ENCODE assay signal across 22 cellular contexts in the genomic region with DNA sequence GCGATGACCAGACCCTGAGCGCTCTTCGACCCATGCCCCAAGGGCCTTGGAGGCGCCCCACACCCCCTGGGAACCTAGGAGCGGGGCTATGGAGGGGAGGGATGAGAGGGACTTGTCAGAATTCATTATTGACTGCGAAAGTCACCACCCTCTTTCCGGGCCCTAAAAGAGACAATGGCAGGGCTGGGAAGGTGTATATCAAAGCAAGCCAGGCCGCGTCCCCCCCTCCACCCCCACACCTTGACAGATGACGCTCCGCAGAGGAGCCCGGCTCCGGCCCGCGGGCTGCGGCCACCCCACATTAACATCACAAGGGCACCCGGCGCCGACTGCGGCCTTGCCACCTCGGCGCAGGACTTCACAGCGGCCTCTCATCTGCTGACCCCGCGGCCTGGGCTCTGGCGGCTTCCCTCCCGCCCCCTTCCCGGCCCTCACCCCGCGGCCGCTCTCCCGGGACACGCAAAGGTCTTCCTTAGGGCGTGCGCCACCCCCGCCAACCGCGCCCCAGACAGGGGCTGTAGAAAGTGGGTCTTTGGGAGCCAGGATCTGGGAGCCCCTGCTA. TPM values are rescaled to one million over a fixed set of nuclear protein-coding genes. Genes with fewer than 3 reads are reported as not detected.
DNase-seq lines count a peak whose midpoint lies in the region; ATAC-seq, FAIRE-seq and TF ChIP-seq lines count a peak whose summit lies in the region.
"Had no signal": no experiment of that assay in that cellular context is flagged by ENCODE, and none has a peak within 500 bp of the region (broad histone marks: within the 10 kb centered on the region; RNA-seq: fewer than 3 reads in every experiment).

No MANE protein-coding gene starts in this region.

- TF ChIP-seq POLR2A in H1 (IDR thresholded peaks at IDR 0.05; ENCODE audit: control extremely low read depth in 1 of 2, low read depth in 2 of 2, low read length in 2 of 2) (no peak), transverse colon (IDR thresholded peaks at IDR 0.05) (no peak)

- peaks cover 28 to 45% of the 10 kb centered on the region in 2 experiments for H4K20me1 ChIP-seq in H1 (replicated peaks in 1 of 2; ENCODE audit: control insufficient read depth in 1 of 2, insufficient read depth in 2 of 2, low read length in 2 of 2)

- no peak overlapping the region for H2BK20ac ChIP-seq in H1 (ENCODE audit: low read length)

- no peak overlapping the region for H3K27ac ChIP-seq in H1 (ENCODE audit: low read depth, low read length)
- peak overlapping the region; percentile 75 to 97 (median 92) for H3K27ac ChIP-seq in transverse colon
- H3K27ac ChIP-seq: 22Rv1, thoracic aorta had no signal

- H3K4me1 ChIP-seq in H1 (replicated peaks in 1 of 4; ENCODE audit: control insufficient read depth in 3 of 4, insufficient read depth in 4 of 4, low read length in 3 of 4): peaks cover 11 to 60% (median 40%) of the 10 kb centered on the region in 4 experiments
- peaks cover 0 to 50% (median 31%) of the 10 kb centered on the region in 4 donors for H3K4me1 ChIP-seq in transverse colon

- H3K27ac Mint-ChIP-seq in naive B cell: peak overlapping the region in 1 of 6 donors; percentile 86
- H3K27ac Mint-ChIP-seq: T-helper 17 cell had no signal

- no peak overlapping the region for H3K9ac ChIP-seq in H1 (replicated peaks in 1 of 4; ENCODE audit: extremely low read depth in 1 of 4, low read depth in 3 of 4, low read length in 3 of 4)

- CTCF ChIA-PET in H1 (lab: Charles Lee; ENCODE audit: partially characterized antibody): interaction anchor here (1.5 to 19.7 kb wide), 5 partner anchors 12 to 145 kb away, joined by 3 to 283 read pairs (median 49); a partner anchor contains a TSS

- H3K4me2 ChIP-seq in H1 (ENCODE audit: insufficient read depth in 1 of 2, low read depth in 2 of 2, low read length in 2 of 2): peak overlapping the region; percentile 10 to 53; a peak in 3 of 4 replicates

- DNase-seq in DMS53 (lab: John Stamatoyannopoulos, UW) (peak; percentile 45), DMS53 treated with DMSO at 0.1 percent for 48 hours (lab: John Stamatoyannopoulos, UW; ENCODE audit: unreplicated experiment) (no peak), H1 (ENCODE audit: low read depth in 1 of 2, low spot score in 2 of 2) (peak in 1 of 2 experiments; percentile 80), naive B cell (no peak), transverse colon (no peak), C1 segment of cervical spinal cord (lab: John Stamatoyannopoulos, UW) (no peak), DMS 273 (lab: John Stamatoyannopoulos, UW; ENCODE audit: unreplicated experiment) (no peak)
- DNase-seq: activated effector memory CD4-positive, alpha-beta T cell treated with anti-CD3 and anti-CD28 coated beads, Interleukin-2, amount 50 U/mL, for 16 hours; amniotic stem cell; cerebellar nuclear complex; foreskin fibroblast; Kasumi-1; NCI-H1417; NCI-H2171 treated with DMSO at 0.1 percent for 48 hours; NK-92 treated with Interleukin-12 subunit alpha and Interleukin-12 subunit beta, amount 100 ng/mL, for 24 hours; stimulated activated CD4-positive, alpha-beta T cell treated with anti-CD3 and anti-CD28 coated beads, Interleukin-4, amount 100 ng/mL, for 1 hour; T-helper 17 cell had no signal

- peaks cover 0 to 3% (median 0%) of the 10 kb centered on the region in 7 donors for H3K9me3 Mint-ChIP-seq in naive B cell
- H3K9me3 Mint-ChIP-seq: neural crest cell had no signal

- H3K36me3 ChIP-seq in H1 (ENCODE audit: control insufficient read depth in 2 of 4, insufficient read depth in 4 of 4, low read length in 3 of 4): peaks cover 0 to 12% (median 0%) of the 10 kb centered on the region in 4 experiments; a peak in 1 of 8 replicates
- H3K36me3 ChIP-seq in transverse colon: no peaks in the 10 kb centered on the region
- H3K36me3 ChIP-seq: thoracic aorta had no signal

- H4K5ac ChIP-seq in H1 (ENCODE audit: insufficient read length, low read depth, low read length): no peak overlapping the region

- WGBS in H1 (ENCODE audit: extremely low coverage in 1 of 2, insufficient coverage in 1 of 2, insufficient read length in 1 of 2, insufficient replicate concordance in 2 of 2, low coverage in 1 of 2, low lambda C conversion rate in 2 of 2, missing lambda C conversion rate in 1 of 2), 2 experiments: 1% methylated on average over 12 of the region's 38 CpGs; no CpG with 5 or more reads in 1 of the 2 experiments
- WGBS in transverse colon (ENCODE audit: low coverage in 1 of 2), 2 donors: 9% methylated on average over 29 of the region's 38 CpGs; no CpG with 5 or more reads in 1 of the 2 donors

- intact Hi-C loops in transverse colon (cut with DNase I; ENCODE audit: low total_unique reads): no loop called here

- peaks cover 5% of the 10 kb centered on the region; the same call in 1 of the 2 replicates for H3K23me2 ChIP-seq in H1 (ENCODE audit: low read depth, low read length)

- H3K79me1 ChIP-seq in H1 (ENCODE audit: low read depth, low read length): no peaks in the 10 kb centered on the region

- H2AK5ac ChIP-seq in H1 (ENCODE audit: low read depth, low read length): no peak overlapping the region

- H2BK12ac ChIP-seq in H1 (ENCODE audit: low read depth, low read length): no peak overlapping the region

- no peak overlapping the region for H3K23ac ChIP-seq in H1 (ENCODE audit: insufficient read length)

- FAIRE-seq in H1 (lab: Jason Lieb, UNC): no peak

- H3K4me3 ChIP-seq in H1 (ENCODE audit: extremely low read depth in 1 of 4, insufficient read depth in 2 of 4, low read depth in 3 of 4, low read length in 4 of 4) (peak overlapping the region in 1 of 4 experiments; percentile 29; a peak in 2 of 8 replicates), transverse colon (peak overlapping the region; percentile 30 to 75 (median 72))
- H3K4me3 ChIP-seq: thoracic aorta had no signal

- H3K27me3 Mint-ChIP-seq in naive B cell: peaks cover 59 to 97% (median 90%) of the 10 kb centered on the region in 3 donors

- in situ Hi-C loops in transverse colon (cut with MboI; ENCODE audit: low pct_ligation_motif_present in 1 of 4, low pct_unique_long_range_greater_than_20kb in 1 of 4, low sequenced_read_pairs in 3 of 4): no loop called here

- ATAC-seq in naive B cell (ENCODE audit: low read depth in 2 of 2) (no peak), GM18867 (IDR thresholded peaks at IDR 0.05; ENCODE audit: unreplicated experiment) (no peak)
- ATAC-seq: T-helper 17 cell had no signal

- no peak overlapping the region for H2BK15ac ChIP-seq in H1 (ENCODE audit: low read length)

- TF ChIP-seq RAD21 in H1 (IDR thresholded peaks at IDR 0.05 in 1 of 2, conservative IDR thresholded peaks at IDR 0.05 in 1 of 2; ENCODE audit: low read depth in 2 of 2, low read length in 2 of 2): no peak

- H3K18ac ChIP-seq in H1 (ENCODE audit: extremely low read depth, low read length): no peak overlapping the region; the same call in 1 of the 2 replicates

- no peak overlapping the region for H4K8ac ChIP-seq in H1 (ENCODE audit: extremely low read depth, insufficient read depth, low read length)

- no peaks in the 10 kb centered on the region for H3K79me2 ChIP-seq in H1 (ENCODE audit: control insufficient read depth in 1 of 2, insufficient read depth in 2 of 2, low read length in 2 of 2)

- TF ChIP-seq EP300 in H1 (IDR thresholded peaks at IDR 0.05; ENCODE audit: borderline replicate concordance in 1 of 2, low read depth in 2 of 2, low read length in 2 of 2) (no peak), transverse colon (IDR thresholded peaks at IDR 0.05; ENCODE audit: low read depth) (no peak)

- H3K4me3 Mint-ChIP-seq in naive B cell: peak overlapping the region; percentile 15 to 87 (median 76)

- H3K36me3 Mint-ChIP-seq in naive B cell: no peaks in the 10 kb centered on the region

- H3K4ac ChIP-seq in H1 (replicated peaks; ENCODE audit: insufficient read length, low read depth, low read length): no peak overlapping the region

- H2AFZ ChIP-seq in H1 (ENCODE audit: low read length): no peak overlapping the region

- TF ChIP-seq CTCF in H1 (IDR thresholded peaks at IDR 0.05; ENCODE audit: control extremely low read depth in 1 of 3, insufficient read depth in 1 of 3, low read depth in 1 of 3, low read length in 3 of 3) (no peak), transverse colon (IDR thresholded peaks at IDR 0.05) (no peak)

- no peak overlapping the region for H2BK120ac ChIP-seq in H1 (replicated peaks; ENCODE audit: low read depth, low read length)

- H2BK5ac ChIP-seq in H1 (ENCODE audit: low read depth, low read length): no peak overlapping the region; the same call in 1 of the 2 replicates

- H3K9me3 ChIP-seq in H1 (ENCODE audit: insufficient read depth in 2 of 2, low read depth in 1 of 2, low read length in 1 of 2) (no peaks in the 10 kb centered on the region), transverse colon (no peaks in the 10 kb centered on the region)
- H3K9me3 ChIP-seq: thoracic aorta had no signal

- peaks cover 38 to 56% (median 40%) of the 10 kb centered on the region in 3 donors for H3K4me1 Mint-ChIP-seq in naive B cell

- H3K56ac ChIP-seq in H1 (replicated peaks; ENCODE audit: insufficient read length, low read depth, low read length): no peak overlapping the region

- H3K27me3 ChIP-seq in H1 (replicated peaks in 1 of 4; ENCODE audit: control insufficient read depth in 3 of 4, extremely low read depth in 1 of 4, insufficient read depth in 3 of 4, low read length in 3 of 4) (peaks cover 93 to 100% (median 97%) of the 10 kb centered on the region in 4 experiments), transverse colon (peaks cover 95% of the 10 kb centered on the region)

- no peak overlapping the region for H3K14ac ChIP-seq in H1 (ENCODE audit: insufficient read length)

- POLR2A ChIA-PET in H1 (lab: Charles Lee; ENCODE audit: partially characterized antibody): interaction anchor here (5.6 kb wide), 1 partner anchor 12 kb away, joined by 31 read pairs; no protein-coding TSS in a partner anchor

- H4K91ac ChIP-seq in H1 (replicated peaks; ENCODE audit: insufficient read length, low read length): no peak overlapping the region

RNA-seq across cellular contexts. Expression of a gene that starts 2.4 kb away (rescaled TPM):
- 0.09 TPM in 1 of 2 replicates, not detected in the other for total RNA-seq in H1 (2021; fragmentation: NEBNext Ultra II Directional; extraction: Animal tissue kit (Norgen Biotek cat#: 25700))
- polyA plus RNA-seq in H1 (2011; rRNA removed) (not detected in 2 replicates), naive B cell (ENCODE audit: low read depth in 6 of 6) (not detected)
- polyA plus RNA-seq in H1 (2011; cell fraction: cytosol; rRNA removed): not detected
- 0.03 TPM for polyA plus RNA-seq in H1 (2011; cell fraction: nucleus; rRNA removed)
- polyA plus RNA-seq in H1 (2012, experiment 1 of 2): 0.04 to 0.08 TPM (median 0.05 TPM) in 3 of 4 replicates, not detected in the other
- 0.13 TPM for polyA plus RNA-seq in H1 (2012, experiment 2 of 2)
- polyA plus RNA-seq in H1 (2013, experiment 1 of 2): 0.06 TPM
- 0.17 TPM for polyA plus RNA-seq in H1 (2013, experiment 2 of 2)
- polyA minus RNA-seq in H1 (2011; rRNA and poly(A)+ RNA removed): 0.06 TPM in 1 of 2 replicates, not detected in the other
- polyA minus RNA-seq in H1 (2011; cell fraction: cytosol; rRNA and poly(A)+ RNA removed): not detected
- polyA minus RNA-seq in H1 (2011; cell fraction: nucleus; rRNA and poly(A)+ RNA removed): not detected
- 100 to 1,000 TPM; 119 to 199 (median 136) TPM for total RNA-seq in transverse colon
- total RNA-seq: liver, T-helper 17 cell, thoracic aorta had no signal
- polyA plus RNA-seq: liver had no signal

RNA-seq across cellular contexts. Expression of a gene that starts 21.8 kb away (rescaled TPM):
- not detected in 2 replicates for total RNA-seq in H1 (2021; fragmentation: NEBNext Ultra II Directional; extraction: Animal tissue kit (Norgen Biotek cat#: 25700))
- polyA plus RNA-seq in H1 (2011; rRNA removed): not detected in 2 replicates
- not detected for polyA plus RNA-seq in H1 (2011; cell fraction: cytosol; rRNA removed)
- not detected for polyA plus RNA-seq in H1 (2011; cell fraction: nucleus; rRNA removed)
- not detected in 4 replicates for polyA plus RNA-seq in H1 (2012, experiment 1 of 2)
- not detected for polyA plus RNA-seq in H1 (2012, experiment 2 of 2)
- polyA plus RNA-seq in H1 (2013, experiment 1 of 2): not detected
- polyA plus RNA-seq in H1 (2013, experiment 2 of 2): not detected
- polyA minus RNA-seq in H1 (2011; rRNA and poly(A)+ RNA removed): not detected in 2 replicates
- polyA minus RNA-seq in H1 (2011; cell fraction: cytosol; rRNA and poly(A)+ RNA removed): not detected
- not detected for polyA minus RNA-seq in H1 (2011; cell fraction: nucleus; rRNA and poly(A)+ RNA removed)
- polyA plus RNA-seq in naive B cell (ENCODE audit: low read depth in 6 of 6): not detected
- total RNA-seq in transverse colon: 100 to 1,000 TPM; 124 to 265 (median 168) TPM
- total RNA-seq: liver, T-helper 17 cell, thoracic aorta had no signal
- polyA plus RNA-seq: liver had no signal

RNA-seq across cellular contexts. Expression of a gene that starts 46.9 kb away (rescaled TPM):
- not detected in 2 replicates for total RNA-seq in H1 (2021; fragmentation: NEBNext Ultra II Directional; extraction: Animal tissue kit (Norgen Biotek cat#: 25700))
- polyA plus RNA-seq in H1 (2011; rRNA removed) (not detected in 2 replicates), naive B cell (ENCODE audit: low read depth in 6 of 6) (not detected)
- polyA plus RNA-seq in H1 (2011; cell fraction: cytosol; rRNA removed): not detected
- polyA plus RNA-seq in H1 (2011; cell fraction: nucleus; rRNA removed): not detected
- polyA plus RNA-seq in H1 (2012, experiment 1 of 2): not detected in 4 replicates
- polyA plus RNA-seq in H1 (2012, experiment 2 of 2): not detected
- not detected for polyA plus RNA-seq in H1 (2013, experiment 1 of 2)
- polyA plus RNA-seq in H1 (2013, experiment 2 of 2): not detected
- polyA minus RNA-seq in H1 (2011; rRNA and poly(A)+ RNA removed): not detected in 2 replicates
- polyA minus RNA-seq in H1 (2011; cell fraction: cytosol; rRNA and poly(A)+ RNA removed): not detected
- not detected for polyA minus RNA-seq in H1 (2011; cell fraction: nucleus; rRNA and poly(A)+ RNA removed)
- under 1 TPM in 1 of 4 donors, not detected in 3; 0.16 TPM for total RNA-seq in transverse colon
- total RNA-seq: neural crest cell, T-helper 17 cell had no signal

Comparison
In these comparisons a context has a peak if more than half of its experiments do, and no peak if none do; other contexts are left out.
1. RNA of a gene that starts 2.4 kb away (total RNA-seq): 119 to 199 TPM in transverse colon; 0.09 TPM in H1; every median in the first group is over 100 times any median in the second.
2. RNA of a gene that starts 21.8 kb away (total RNA-seq): 124 to 265 TPM in transverse colon; not detected in H1; every median in the first group is over 100 times any median in the second.